In the genomic region with DNA sequence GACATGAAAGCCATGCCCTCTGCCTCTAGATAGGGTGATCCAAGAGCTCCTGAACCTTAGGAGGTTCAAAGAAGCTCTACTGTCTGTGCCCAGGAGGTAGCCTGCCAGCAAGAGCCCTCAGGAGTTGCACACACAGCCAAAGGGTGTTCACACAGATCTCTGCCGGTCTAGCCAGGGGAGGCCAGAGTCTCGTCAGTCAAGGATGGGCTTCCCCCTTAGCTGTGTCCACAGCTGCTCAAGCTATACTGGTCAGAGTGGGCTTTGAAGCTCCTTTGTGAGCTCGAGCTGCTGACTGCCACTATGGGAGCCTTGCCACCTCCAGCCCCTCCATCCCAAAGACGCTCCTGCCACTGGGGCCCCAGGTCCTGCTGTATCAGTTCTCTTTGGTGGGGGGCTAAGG, we compare ENCODE assay signal across 17 cellular contexts. TPM values are rescaled to one million over a fixed set of nuclear protein-coding genes. Genes with fewer than 3 reads are reported as not detected.
DNase-seq lines count a peak whose midpoint lies in the region; ATAC-seq, FAIRE-seq and TF ChIP-seq lines count a peak whose summit lies in the region.
"Had no signal": no experiment of that assay in that cellular context is flagged by ENCODE, and none has a peak within 500 bp of the region (broad histone marks: within the 10 kb centered on the region; RNA-seq: fewer than 3 reads in every experiment).

No MANE protein-coding gene starts in this region.

- H3K9me2 ChIP-seq in hepatocyte (replicated peaks; ENCODE audit: insufficient read depth): no peaks in the 10 kb centered on the region

- peaks cover 0 to 1% of the 10 kb centered on the region in 2 donors for H3K36me3 Mint-ChIP-seq in activated T-cell treated with anti-CD3 and anti-CD28 coated beads, Interleukin-2, amount 50 U/mL, for 72 hours (ENCODE audit: insufficient read depth in 2 of 2)
- peaks cover 31 to 50% of the 10 kb centered on the region in 2 donors for H3K36me3 Mint-ChIP-seq in stimulated activated naive B cell treated with anti-CD40 and anti-IgM and Interleukin-4, amounts not matched to agents 10 μg/mL and 1 μg/mL and 100 μg/mL, for 72 hours
- H3K36me3 Mint-ChIP-seq in MCF 10A (ENCODE audit: insufficient read depth, unreplicated experiment): peaks cover 72% of the 10 kb centered on the region

- ATAC-seq in activated T-cell treated with anti-CD3 and anti-CD28 coated beads, Interleukin-2, amount 50 U/mL, for 72 hours (replicated peaks in 1 of 2): no peak
- no peak for ATAC-seq in stimulated activated naive B cell treated with anti-CD40 and anti-IgM and Interleukin-4, amounts not matched to agents 10 μg/mL and 1 μg/mL and 100 μg/mL, for 72 hours (replicated peaks)
- ATAC-seq in GM21526 (IDR thresholded peaks at IDR 0.05; ENCODE audit: low FRiP score, unreplicated experiment): no peak
- ATAC-seq: GM23338 had no signal

- H4K20me1 ChIP-seq in hepatocyte (ENCODE audit: insufficient read depth, poor library complexity, severe bottlenecking): no peaks in the 10 kb centered on the region

- intact Hi-C loops in kidney (cut with DNase I): no loop called here
- intact Hi-C loops in MCF 10A (cut with micrococcal nuclease): no loop called here

- H3K79me2 ChIP-seq in hepatocyte: no peaks in the 10 kb centered on the region

- no TSS peak for BruUV-seq in MCF 10A (replicated peaks; lab: Mats Ljungman, UMichigan)

- no peaks in the 10 kb centered on the region for H3K27me3 Mint-ChIP-seq in activated T-cell treated with anti-CD3 and anti-CD28 coated beads, Interleukin-2, amount 50 U/mL, for 72 hours (ENCODE audit: low read depth)
- no peaks in the 10 kb centered on the region for H3K27me3 Mint-ChIP-seq in stimulated activated naive B cell treated with anti-CD40 and anti-IgM and Interleukin-4, amounts not matched to agents 10 μg/mL and 1 μg/mL and 100 μg/mL, for 72 hours
- H3K27me3 Mint-ChIP-seq in MCF 10A (ENCODE audit: insufficient read depth, unreplicated experiment): no peaks in the 10 kb centered on the region

- H3K27me3 ChIP-seq in hepatocyte: no peaks in the 10 kb centered on the region
- H3K27me3 ChIP-seq: BLaER1 treated with 17β-estradiol and CSF1 and Interleukin-3, amounts not matched to agents 10 nM and 100 nM had no signal

- no peak overlapping the region for H3K4me2 ChIP-seq in hepatocyte
- H3K4me2 ChIP-seq: BLaER1 treated with 17β-estradiol and CSF1 and Interleukin-3, amounts not matched to agents 10 nM and 100 nM; GM23338 had no signal

- POLR2A ChIA-PET in MCF 10A (lab: Yijun Ruan, JAX): interaction anchor here (1.4 kb wide), 1 partner anchor 10 kb away, joined by 3 read pairs; no protein-coding TSS in a partner anchor

- no peak overlapping the region for H3K9ac ChIP-seq in kidney (ENCODE audit: low read length in 2 of 2)

- H3K4me1 Mint-ChIP-seq in activated T-cell treated with anti-CD3 and anti-CD28 coated beads, Interleukin-2, amount 50 U/mL, for 72 hours (ENCODE audit: low read depth): no peaks in the 10 kb centered on the region
- peaks cover 18 to 37% of the 10 kb centered on the region in 2 donors for H3K4me1 Mint-ChIP-seq in stimulated activated naive B cell treated with anti-CD40 and anti-IgM and Interleukin-4, amounts not matched to agents 10 μg/mL and 1 μg/mL and 100 μg/mL, for 72 hours
- no peaks in the 10 kb centered on the region for H3K4me1 Mint-ChIP-seq in MCF 10A (ENCODE audit: insufficient read depth, unreplicated experiment)
- H3K4me1 Mint-ChIP-seq: CD4-positive, CD25-positive, alpha-beta regulatory T cell had no signal

- H3K9me3 Mint-ChIP-seq in activated T-cell treated with anti-CD3 and anti-CD28 coated beads, Interleukin-2, amount 50 U/mL, for 72 hours: no peaks in the 10 kb centered on the region
- H3K9me3 Mint-ChIP-seq in stimulated activated naive B cell treated with anti-CD40 and anti-IgM and Interleukin-4, amounts not matched to agents 10 μg/mL and 1 μg/mL and 100 μg/mL, for 72 hours: no peaks in the 10 kb centered on the region
- H3K9me3 Mint-ChIP-seq in MCF 10A (ENCODE audit: unreplicated experiment): no peaks in the 10 kb centered on the region
- H3K9me3 Mint-ChIP-seq: CD4-positive, CD25-positive, alpha-beta regulatory T cell; GM23338; H9 had no signal

- peak overlapping the region; percentile 54 for H3K27ac Mint-ChIP-seq in activated T-cell treated with anti-CD3 and anti-CD28 coated beads, Interleukin-2, amount 50 U/mL, for 72 hours
- H3K27ac Mint-ChIP-seq in stimulated activated naive B cell treated with anti-CD40 and anti-IgM and Interleukin-4, amounts not matched to agents 10 μg/mL and 1 μg/mL and 100 μg/mL, for 72 hours: peak overlapping the region; percentile 79
- H3K27ac Mint-ChIP-seq in MCF 10A (ENCODE audit: low read depth, unreplicated experiment): no peak overlapping the region
- H3K27ac Mint-ChIP-seq: CD4-positive, CD25-positive, alpha-beta regulatory T cell; GM23338; H9 had no signal

- H3K27ac ChIP-seq in angular gyrus (ENCODE audit: low read depth, low read length): peak overlapping the region; percentile 13
- H3K27ac ChIP-seq in kidney (ENCODE audit: low read depth in 2 of 2, low read length in 2 of 2): no peak overlapping the region
- no peak overlapping the region for H3K27ac ChIP-seq in hepatocyte
- H3K27ac ChIP-seq: BLaER1 treated with 17β-estradiol and CSF1 and Interleukin-3, amounts not matched to agents 10 nM and 100 nM had no signal

- H3K4me1 ChIP-seq in kidney (ENCODE audit: control insufficient read depth in 1 of 2, insufficient read depth in 1 of 2, low read depth in 1 of 2, low read length in 2 of 2) (no peaks in the 10 kb centered on the region), hepatocyte (ENCODE audit: insufficient read depth) (no peaks in the 10 kb centered on the region)

- H3K9me3 ChIP-seq in kidney (ENCODE audit: control insufficient read depth in 1 of 2, low read length in 2 of 2) (no peaks in the 10 kb centered on the region), hepatocyte (ENCODE audit: low read depth) (no peaks in the 10 kb centered on the region)
- H3K9me3 ChIP-seq: BLaER1 treated with 17β-estradiol and CSF1 and Interleukin-3, amounts not matched to agents 10 nM and 100 nM had no signal

- TF ChIP-seq CTCF in kidney (IDR thresholded peaks at IDR 0.05; ENCODE audit: borderline replicate concordance, extremely low read depth, insufficient read depth): no peak
- no peak for TF ChIP-seq CTCF in hepatocyte (IDR thresholded peaks at IDR 0.05; ENCODE audit: poor library complexity)
- TF ChIP-seq CTCF in MCF 10A (IDR thresholded peaks at IDR 0.05; ENCODE audit: unreplicated experiment): no peak

- DNase-seq in activated T-cell treated with anti-CD3 and anti-CD28 coated beads, Interleukin-2, amount 50 U/mL, for 72 hours: no peak
- DNase-seq in activated T-cell treated with anti-CD3 and anti-CD28 coated beads, Interleukin-2, amount 50 U/mL, for 48 hours: no peak
- DNase-seq in kidney (peak; percentile 28), hepatocyte (ENCODE audit: low spot score) (no peak), MCF 10A (ENCODE audit: unreplicated experiment) (no peak)
- no peak for DNase-seq in stimulated activated naive B cell treated with anti-CD40 and anti-IgM and Interleukin-4, amounts not matched to agents 10 μg/mL and 1 μg/mL and 100 μg/mL, for 72 hours
- DNase-seq: 8988T; AML-193; CD4-positive, CD25-positive, alpha-beta regulatory T cell; DMS53; GF-D8; H9 had no signal

- H3K4me3 ChIP-seq in kidney (ENCODE audit: low read length in 2 of 2) (no peak overlapping the region), hepatocyte (no peak overlapping the region)
- H3K4me3 ChIP-seq: BLaER1 treated with 17β-estradiol and CSF1 and Interleukin-3, amounts not matched to agents 10 nM and 100 nM; GM23338 had no signal

- H3K4me3 Mint-ChIP-seq in activated T-cell treated with anti-CD3 and anti-CD28 coated beads, Interleukin-2, amount 50 U/mL, for 72 hours: no peak overlapping the region
- H3K4me3 Mint-ChIP-seq in stimulated activated naive B cell treated with anti-CD40 and anti-IgM and Interleukin-4, amounts not matched to agents 10 μg/mL and 1 μg/mL and 100 μg/mL, for 72 hours: no peak overlapping the region
- H3K4me3 Mint-ChIP-seq in MCF 10A (ENCODE audit: unreplicated experiment): no peak overlapping the region
- H3K4me3 Mint-ChIP-seq: CD4-positive, CD25-positive, alpha-beta regulatory T cell; GM23338; H9 had no signal

- no peak for FAIRE-seq in kidney (lab: Jason Lieb, UNC)
- FAIRE-seq: HTR-8/SVneo had no signal

- WGBS in hepatocyte (ENCODE audit: low lambda C conversion rate, missing lambda C conversion rate): 91% methylated on average over 4 of the region's 4 CpGs

- CTCF ChIA-PET in MCF 10A (lab: Yijun Ruan, JAX): interaction anchor here (2.1 kb wide), 1 partner anchor 15 kb away, joined by 8 read pairs; no protein-coding TSS in a partner anchor

- H2AFZ ChIP-seq in hepatocyte: no peak overlapping the region
- H2AFZ ChIP-seq: GM23338 had no signal

- H3K36me3 ChIP-seq in kidney (ENCODE audit: control insufficient read depth in 1 of 2, insufficient read depth in 2 of 2, low read length in 2 of 2) (peaks cover 36 to 40% of the 10 kb centered on the region in 2 donors), hepatocyte (replicated peaks; ENCODE audit: insufficient read depth, low read depth) (peaks cover 3% of the 10 kb centered on the region)

RNA-seq across cellular contexts. Expression of a gene that starts 13.0 kb away (rescaled TPM):
- total RNA-seq in activated T-cell treated with anti-CD3 and anti-CD28 coated beads, Interleukin-2, amount 50 U/mL, for 72 hours: under 1 TPM; 0.60 to 0.74 TPM
- total RNA-seq in kidney (4.6 TPM), hepatocyte (4.3 and 7.7 TPM in 2 replicates), MCF 10A (2022) (0.16 and 0.25 TPM in 2 replicates)
- polyA plus RNA-seq in kidney (ENCODE audit: insufficient read depth, low read depth, low replicate concordance) (1.1 TPM), hepatocyte (6.3 and 7.5 TPM in 2 replicates)

RNA-seq across cellular contexts. Expression of a gene that starts 24.3 kb away (rescaled TPM):
- total RNA-seq in activated T-cell treated with anti-CD3 and anti-CD28 coated beads, Interleukin-2, amount 50 U/mL, for 72 hours: 100 to 1,000 TPM; 228 to 302 TPM
- 484 TPM for total RNA-seq in kidney
- polyA plus RNA-seq in kidney (ENCODE audit: insufficient read depth, low read depth, low replicate concordance): 705 TPM
- total RNA-seq in hepatocyte: 799 and 814 TPM in 2 replicates
- polyA plus RNA-seq in hepatocyte: 1,542 and 1,693 TPM in 2 replicates
- total RNA-seq in MCF 10A (2022): 874 and 1,247 TPM in 2 replicates

RNA-seq across cellular contexts. Expression of a gene that starts 42.8 kb away (rescaled TPM):
- total RNA-seq in activated T-cell treated with anti-CD3 and anti-CD28 coated beads, Interleukin-2, amount 50 U/mL, for 72 hours: 100 to 1,000 TPM; 104 to 113 TPM
- total RNA-seq in kidney: 148 TPM
- 81.2 TPM for polyA plus RNA-seq in kidney (ENCODE audit: insufficient read depth, low read depth, low replicate concordance)
- total RNA-seq in hepatocyte: 64.9 and 73.9 TPM in 2 replicates
- polyA plus RNA-seq in hepatocyte: 95.3 and 103 TPM in 2 replicates
- total RNA-seq in MCF 10A (2022): 70.2 and 83.6 TPM in 2 replicates

RNA-seq across cellular contexts. Expression of a gene that starts 44.9 kb away (rescaled TPM):
- 10 to 100 TPM; 65.1 to 74.5 TPM for total RNA-seq in activated T-cell treated with anti-CD3 and anti-CD28 coated beads, Interleukin-2, amount 50 U/mL, for 72 hours
- 41.6 TPM for total RNA-seq in kidney
- polyA plus RNA-seq in kidney (ENCODE audit: insufficient read depth, low read depth, low replicate concordance): 92.4 TPM
- 228 and 247 TPM in 2 replicates for total RNA-seq in hepatocyte
- polyA plus RNA-seq in hepatocyte: 193 and 256 TPM in 2 replicates
- 38.7 and 44.7 TPM in 2 replicates for total RNA-seq in MCF 10A (2022)
